ENCODE assay signal across 19 cellular contexts in the genomic region with DNA sequence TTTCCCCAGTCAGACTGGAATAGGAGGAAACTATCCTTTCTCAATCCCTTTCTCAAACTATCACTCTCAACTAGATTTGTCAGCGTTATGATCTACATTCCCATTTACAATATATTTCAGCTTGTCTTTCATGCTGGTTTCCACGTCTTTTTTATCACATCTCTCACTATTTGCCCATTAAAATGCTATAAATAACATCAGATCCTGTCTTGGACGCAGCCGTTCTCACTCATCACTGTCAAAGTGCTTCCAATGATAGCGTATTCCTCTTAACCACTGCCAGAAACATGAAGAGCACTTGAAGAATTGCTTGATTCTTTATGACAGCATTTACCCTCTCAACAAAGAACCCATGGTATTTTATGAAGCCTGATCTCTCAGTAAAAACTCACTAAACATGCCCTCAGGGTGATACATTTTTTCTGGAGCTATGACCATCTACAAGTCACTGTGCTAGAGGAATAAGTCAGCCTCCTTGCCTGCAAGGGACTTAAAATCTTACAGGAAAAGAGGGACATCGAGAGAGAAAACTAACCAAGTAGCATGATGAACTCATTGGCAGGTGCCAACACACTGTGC.
"Had no signal": no experiment of that assay in that cellular context is flagged by ENCODE, and none has a peak within 500 bp of the region (broad histone marks: within the 10 kb centered on the region; RNA-seq: fewer than 3 reads in every experiment).

No MANE protein-coding gene starts in this region.

- H3K27ac ChIP-seq: gastrocnemius medialis, neutrophil, ovary, prostate gland, right atrium auricular region, thoracic aorta, vagina had no signal

- H3K9me3 ChIP-seq: gastrocnemius medialis, neutrophil, ovary, prostate gland had no signal

- H3K4me3 ChIP-seq: gastrocnemius medialis, ovary, prostate gland, right atrium auricular region, thoracic aorta, vagina had no signal

- ATAC-seq: activated CD4-positive, alpha-beta T cell treated with anti-CD3 and anti-CD28 coated beads for 36 hours; gastrocnemius medialis; natural killer cell treated with Interleukin-12 subunit alpha and Interleukin-12 subunit beta and Interleukin-15 and Interleukin-18, amount 100 ng/mL, for 72 hours had no signal

- H3K27me3 ChIP-seq: gastrocnemius medialis, neutrophil, ovary, right atrium auricular region, vagina had no signal

- H3K4me1 ChIP-seq: gastrocnemius medialis, prostate gland, right atrium auricular region, vagina had no signal

- H3K36me3 ChIP-seq: gastrocnemius medialis, neutrophil, ovary, prostate gland, right atrium auricular region, thoracic aorta, vagina had no signal

- DNase-seq: activated B cell treated with CpG ODN at 0.5 μM for 24 hours; activated CD4-positive, alpha-beta T cell treated with anti-CD3 and anti-CD28 coated beads for 36 hours; activated CD4-positive, alpha-beta T cell treated with anti-CD3 and anti-CD28 coated beads, Interleukin-2, amount 50 U/mL, for 4 hours; activated naive CD4-positive, alpha-beta T cell treated with Interleukin-2 at 50 U/mL for 16 hours; activated naive CD8-positive, alpha-beta T cell treated with anti-CD3 and anti-CD28 coated beads for 36 hours; activated T-cell treated with anti-CD3 and anti-CD28 coated beads, Interleukin-2, amount 50 U/mL, for 48 hours; central memory CD4-positive, alpha-beta T cell; effector memory CD4-positive, alpha-beta T cell; gastrocnemius medialis; hypothalamus; ovary; stimulated activated CD4-positive, alpha-beta T cell treated with anti-CD3 and anti-CD28 coated beads, Interleukin-4, amount 100 ng/mL, for 24 hours; stimulated activated naive CD4-positive, alpha-beta T cell treated with Interleukin-2 at 50 U/mL for 16 hours had no signal
